1 cellular context compared by ENCODE assay signal in genomic region chr7:47979832-47980181, GRCh38.
TF ChIP-seq lines count a peak whose summit lies in the region.

No MANE protein-coding gene starts in this region.

TF ChIP-seq in endothelial cell of umbilical vein, 7 proteins besides CTCF, POLR2A, EP300 and RAD21:
- TF ChIP-seq MYC (IDR thresholded peaks at IDR 0.05; ENCODE audit: low read depth, low read length) = no peak
- TF ChIP-seq FOS (IDR thresholded peaks at IDR 0.05; ENCODE audit: borderline replicate concordance, insufficient read depth, low read length) = no peak
- TF ChIP-seq JUN (IDR thresholded peaks at IDR 0.05; ENCODE audit: borderline replicate concordance, insufficient read depth, insufficient read length, low read depth) = no peak
- no peak for TF ChIP-seq POLR2AphosphoS5 (IDR thresholded peaks at IDR 0.05; ENCODE audit: insufficient read depth, low read depth, low read length)
- TF ChIP-seq, protein P1, sequence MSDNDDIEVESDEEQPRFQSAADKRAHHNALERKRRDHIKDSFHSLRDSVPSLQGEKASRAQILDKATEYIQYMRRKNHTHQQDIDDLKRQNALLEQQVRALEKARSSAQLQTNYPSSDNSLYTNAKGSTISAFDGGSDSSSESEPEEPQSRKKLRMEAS (IDR thresholded peaks at IDR 0.05; ENCODE audit: insufficient read depth, insufficient read length) = no peak
- TF ChIP-seq EZH2 (IDR thresholded peaks at IDR 0.05; ENCODE audit: borderline replicate concordance, low read depth, low read length, severe bottlenecking) = no peak
- TF ChIP-seq GATA2 (IDR thresholded peaks at IDR 0.05; ENCODE audit: insufficient read depth, insufficient read length, low read depth, low read length) = no peak
